ENCODE assay signal across 1 cellular context in genomic region chr17:49061524-49061943, GRCh38.
TF ChIP-seq lines count a peak whose summit lies in the region.

No MANE protein-coding gene starts in this region.

TF ChIP-seq in A549, 52 proteins besides CTCF, POLR2A, EP300 and RAD21 (continued from another document):
- TF ChIP-seq PHF8 (IDR thresholded peaks at IDR 0.05; ENCODE audit: borderline replicate concordance, low read depth) (no peak), EHMT2 (IDR thresholded peaks at IDR 0.05; ENCODE audit: low read depth) (no peak), NFE2L2 (conservative IDR thresholded peaks at IDR 0.05; ENCODE audit: low read length) (no peak)
TF ChIP-seq in A549: peak in this region for 0.
